In genomic region chr14:99321955-99322730, GRCh38 we compare ENCODE assay signal across 1 cellular context.
TF ChIP-seq lines count a peak whose summit lies in the region.

No MANE protein-coding gene starts in this region.

TF ChIP-seq in H1, 55 proteins besides CTCF, POLR2A, EP300 and RAD21:
- no peak for TF ChIP-seq RBBP5 (IDR thresholded peaks at IDR 0.05; ENCODE audit: borderline replicate concordance, low read depth, low read length)
- TF ChIP-seq MAX (IDR thresholded peaks at IDR 0.05), result 0 out of 2 replicates have a peak, but pooled peaks have one; percentile 15
- no peak for TF ChIP-seq JUN (IDR thresholded peaks at IDR 0.05; ENCODE audit: low read depth, low read length)
- TF ChIP-seq CBX5 (IDR thresholded peaks at IDR 0.05; ENCODE audit: low read depth, low read length), result no peak
- TF ChIP-seq TEAD4 (IDR thresholded peaks at IDR 0.05; ENCODE audit: low read depth, low read length), result no peak
